In genomic region chr5:89213584-89213983, GRCh38 we compare ENCODE assay signal across 12 cellular contexts.
DNase-seq lines count a peak whose midpoint lies in the region; ATAC-seq and TF ChIP-seq lines count a peak whose summit lies in the region.
"Had no signal": no experiment of that assay in that cellular context is flagged by ENCODE, and none has a peak within 500 bp of the region (broad histone marks: within the 10 kb centered on the region; RNA-seq: fewer than 3 reads in every experiment).

No MANE protein-coding gene starts in this region.

- H3K4me3 ChIP-seq in AG09309 (ENCODE audit: control insufficient read depth, low read depth, low read length), result no peak overlapping the region

- H3K9me3 Mint-ChIP-seq in chondrocyte (ENCODE audit: low read depth), result no peaks in the 10 kb centered on the region

- intact Hi-C loops in posterior vena cava (cut with DNase I), result no loop called here

- H3K4me1 Mint-ChIP-seq in chondrocyte (ENCODE audit: low read depth), result peaks cover 14% of the 10 kb centered on the region
- H3K4me1 Mint-ChIP-seq: CD4-positive, CD25-positive, alpha-beta regulatory T cell had no signal

- no peak for ATAC-seq in HG03432 (IDR thresholded peaks at IDR 0.05; ENCODE audit: unreplicated experiment)
- ATAC-seq in GM18498 (IDR thresholded peaks at IDR 0.05; ENCODE audit: unreplicated experiment), result no peak
- no peak for ATAC-seq in HG03521 (IDR thresholded peaks at IDR 0.05; ENCODE audit: unreplicated experiment)

- peak; percentile 50 for DNase-seq in AG09309 (ENCODE audit: low read depth)
- peak; percentile 62 for DNase-seq in M059J (ENCODE audit: low read depth)
- DNase-seq in chondrocyte (ENCODE audit: low spot score), result no peak
- peak; percentile 24 for DNase-seq in left kidney (ENCODE audit: low read depth, low spot score)
- no peak for DNase-seq in posterior vena cava (ENCODE audit: low spot score)
- DNase-seq: activated naive CD4-positive, alpha-beta T cell treated with anti-CD3 and anti-CD28 coated beads for 36 hours; CD4-positive, CD25-positive, alpha-beta regulatory T cell; dermis blood vessel endothelial cell; GOT3 had no signal

- no peak for TF ChIP-seq CTCF in AG09309 (IDR thresholded peaks at IDR 0.05; ENCODE audit: control insufficient read depth, insufficient read depth, low read depth, low read length, missing control alignments)
- no peak for TF ChIP-seq CTCF in chondrocyte (IDR thresholded peaks at IDR 0.05)

- H3K27me3 Mint-ChIP-seq in chondrocyte (ENCODE audit: low read depth), result no peaks in the 10 kb centered on the region
- H3K27me3 Mint-ChIP-seq: CD4-positive, CD25-positive, alpha-beta regulatory T cell had no signal

- no peak overlapping the region for H3K4me3 Mint-ChIP-seq in chondrocyte (ENCODE audit: unreplicated experiment)
- H3K4me3 Mint-ChIP-seq: activated naive CD4-positive, alpha-beta T cell treated with anti-CD3 and anti-CD28 coated beads for 36 hours; CD4-positive, CD25-positive, alpha-beta regulatory T cell had no signal

- H3K36me3 Mint-ChIP-seq in chondrocyte (ENCODE audit: low read depth), result no peaks in the 10 kb centered on the region
- H3K36me3 Mint-ChIP-seq: CD4-positive, CD25-positive, alpha-beta regulatory T cell had no signal

- peak overlapping the region; percentile 53 for H3K27ac Mint-ChIP-seq in chondrocyte (ENCODE audit: unreplicated experiment)
- H3K27ac Mint-ChIP-seq: activated naive CD4-positive, alpha-beta T cell treated with anti-CD3 and anti-CD28 coated beads for 36 hours; CD4-positive, CD25-positive, alpha-beta regulatory T cell had no signal

Comparison
In these comparisons a context has a peak if more than half of its experiments do, and no peak if none do; other contexts are left out.
1. DNase-seq: peak in AG09309 (single experiment), M059J (single experiment) and left kidney (single experiment); none in chondrocyte (single experiment) and posterior vena cava (single experiment).